16 cellular contexts compared by ENCODE assay signal in the genomic region with DNA sequence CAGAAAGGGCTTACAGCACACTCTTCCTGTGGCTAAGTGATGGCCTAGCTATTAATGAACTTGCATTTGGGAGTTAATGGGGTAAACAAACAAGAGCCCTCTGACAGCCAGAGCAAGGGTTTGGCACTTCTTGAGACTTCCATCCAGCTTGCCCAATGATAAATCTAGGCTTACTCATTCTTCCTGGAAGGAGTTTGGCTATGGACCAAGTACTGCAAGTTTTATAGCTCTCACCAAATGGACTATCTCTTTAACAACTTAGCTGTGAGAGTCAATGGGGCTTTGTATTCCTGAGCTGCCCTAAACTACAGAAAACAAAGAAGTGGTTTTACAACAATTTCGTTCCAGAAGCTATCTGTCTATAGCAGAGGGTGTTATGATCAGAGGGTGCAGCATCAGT. TPM values are rescaled to one million over a fixed set of nuclear protein-coding genes. Genes with fewer than 3 reads are reported as not detected.
DNase-seq lines count a peak whose midpoint lies in the region; ATAC-seq, FAIRE-seq and TF ChIP-seq lines count a peak whose summit lies in the region.
"Had no signal": no experiment of that assay in that cellular context is flagged by ENCODE, and none has a peak within 500 bp of the region (broad histone marks: within the 10 kb centered on the region; RNA-seq: fewer than 3 reads in every experiment).

No MANE protein-coding gene starts in this region.

- H3K4me3 ChIP-seq in astrocyte (ENCODE audit: insufficient read depth, low read depth, low read length) (no peak overlapping the region), hepatocyte (no peak overlapping the region), testis (no peak overlapping the region)
- H3K4me3 ChIP-seq: coronary artery, Peyer's patch had no signal

- H3K27ac ChIP-seq in astrocyte (ENCODE audit: low read depth, low read length) (no peak overlapping the region), hepatocyte (no peak overlapping the region), testis (no peak overlapping the region)
- H3K27ac ChIP-seq: coronary artery had no signal

- H3K27me3 ChIP-seq in astrocyte (ENCODE audit: insufficient read depth, low read length) (no peaks in the 10 kb centered on the region), hepatocyte (no peaks in the 10 kb centered on the region), testis (no peaks in the 10 kb centered on the region)
- H3K27me3 ChIP-seq: Peyer's patch had no signal

- H3K4me1 ChIP-seq in astrocyte (ENCODE audit: insufficient read depth, low read length) (no peaks in the 10 kb centered on the region), hepatocyte (ENCODE audit: insufficient read depth) (no peaks in the 10 kb centered on the region), testis (no peaks in the 10 kb centered on the region)
- H3K4me1 ChIP-seq: Peyer's patch had no signal

- peaks cover 3% of the 10 kb centered on the region for H3K27me3 Mint-ChIP-seq in astrocyte (ENCODE audit: low read depth, unreplicated experiment)
- peaks cover 17% of the 10 kb centered on the region for H3K27me3 Mint-ChIP-seq in chondrocyte (ENCODE audit: low read depth)

- H3K27ac Mint-ChIP-seq in astrocyte (ENCODE audit: unreplicated experiment) (no peak overlapping the region), chondrocyte (ENCODE audit: unreplicated experiment) (no peak overlapping the region)
- H3K27ac Mint-ChIP-seq: activated T-helper 2 cell treated with anti-CD3 and anti-CD28 coated beads, Interferon-gamma antibody, Interleukin-2, Interleukin-4, amounts not matched to agents 10 μg/mL and 5 μg/mL and 100 μg/mL, durations not matched to agents 14 hours and 24 hours and 36 hours; nephron progenitor cell; stimulated activated naive CD8-positive, alpha-beta T cell treated with anti-CD3 and anti-CD28 coated beads, Interleukin-15, amount 100 ng/mL, for 72 hours had no signal

- no peaks in the 10 kb centered on the region for H3K79me2 ChIP-seq in astrocyte (ENCODE audit: insufficient read depth, low read length)
- H3K79me2 ChIP-seq in hepatocyte: no peaks in the 10 kb centered on the region

- intact Hi-C loops in testis (cut with DNase I; ENCODE audit: low total_unique reads): no loop called here

- TF ChIP-seq POLR2A in testis (IDR thresholded peaks at IDR 0.05): no peak

- H3K4me3 Mint-ChIP-seq in astrocyte (ENCODE audit: unreplicated experiment) (no peak overlapping the region), chondrocyte (ENCODE audit: unreplicated experiment) (no peak overlapping the region)
- H3K4me3 Mint-ChIP-seq: nephron progenitor cell; stimulated activated naive CD8-positive, alpha-beta T cell treated with anti-CD3 and anti-CD28 coated beads, Interleukin-15, amount 100 ng/mL, for 72 hours had no signal

- peak; percentile 39 for FAIRE-seq in astrocyte (lab: Jason Lieb, UNC)
- FAIRE-seq: A204.1 had no signal

- H3K4me1 Mint-ChIP-seq in astrocyte (ENCODE audit: low read depth, unreplicated experiment) (no peaks in the 10 kb centered on the region), chondrocyte (ENCODE audit: low read depth) (no peaks in the 10 kb centered on the region)
- H3K4me1 Mint-ChIP-seq: nephron progenitor cell; stimulated activated naive CD8-positive, alpha-beta T cell treated with anti-CD3 and anti-CD28 coated beads, Interleukin-15, amount 100 ng/mL, for 72 hours had no signal

- H3K9me3 ChIP-seq in astrocyte (ENCODE audit: insufficient read depth, low read depth, low read length): peaks cover 2% of the 10 kb centered on the region
- peaks cover 9% of the 10 kb centered on the region for H3K9me3 ChIP-seq in hepatocyte (ENCODE audit: low read depth)
- H3K9me3 ChIP-seq in testis: no peaks in the 10 kb centered on the region

- H3K4me2 ChIP-seq in astrocyte (ENCODE audit: low read length) (no peak overlapping the region), hepatocyte (no peak overlapping the region)

- H2AFZ ChIP-seq in astrocyte (ENCODE audit: low read depth, low read length) (no peak overlapping the region), hepatocyte (no peak overlapping the region)

- no peak for ATAC-seq in HG02678 (IDR thresholded peaks at IDR 0.05; ENCODE audit: unreplicated experiment)
- ATAC-seq: stimulated activated naive CD8-positive, alpha-beta T cell treated with anti-CD3 and anti-CD28 coated beads, Interleukin-15, amount 100 ng/mL, for 72 hours had no signal

- H3K9me3 Mint-ChIP-seq in astrocyte (ENCODE audit: unreplicated experiment) (peaks cover 11% of the 10 kb centered on the region), chondrocyte (ENCODE audit: low read depth) (peaks cover 26% of the 10 kb centered on the region)

- no peak overlapping the region for H3K9ac ChIP-seq in astrocyte (ENCODE audit: low read length)

- H3K36me3 ChIP-seq in astrocyte (ENCODE audit: insufficient read depth, low read length) (no peaks in the 10 kb centered on the region), hepatocyte (replicated peaks; ENCODE audit: insufficient read depth, low read depth) (no peaks in the 10 kb centered on the region), testis (ENCODE audit: low read depth, missing control alignments) (no peaks in the 10 kb centered on the region)
- H3K36me3 ChIP-seq: Peyer's patch had no signal

- 42% methylated on average over 1 of the region's 1 CpG for WGBS in hepatocyte (ENCODE audit: low lambda C conversion rate, missing lambda C conversion rate)
- WGBS in testis, 2 donors: 21 to 60% methylated on average over 1 of the region's 1 CpG

- peak; percentile 16 for DNase-seq in NCI-H2196 (lab: John Stamatoyannopoulos, UW; ENCODE audit: unreplicated experiment)
- no peak for DNase-seq in NCI-H2196 treated with DMSO at 0.1 percent for 48 hours (lab: John Stamatoyannopoulos, UW; ENCODE audit: unreplicated experiment)
- peak; percentile 81 for DNase-seq in astrocyte (ENCODE audit: low read depth)
- DNase-seq in hepatocyte (ENCODE audit: low spot score): peak; percentile 45
- DNase-seq in testis: peak; percentile 29
- DNase-seq in ureter (ENCODE audit: low spot score): no peak
- DNase-seq in chondrocyte (ENCODE audit: low spot score): no peak
- DNase-seq: NCI-H187 treated with DMSO at 0.1 percent for 48 hours; nephron progenitor cell; Peyer's patch; stimulated activated naive CD8-positive, alpha-beta T cell treated with anti-CD3 and anti-CD28 coated beads, Interleukin-15, amount 100 ng/mL, for 72 hours had no signal

- no peaks in the 10 kb centered on the region for H4K20me1 ChIP-seq in astrocyte (ENCODE audit: insufficient read depth, low read length)
- no peaks in the 10 kb centered on the region for H4K20me1 ChIP-seq in hepatocyte (ENCODE audit: insufficient read depth, poor library complexity, severe bottlenecking)

- H3K36me3 Mint-ChIP-seq in astrocyte (ENCODE audit: low read depth, unreplicated experiment) (no peaks in the 10 kb centered on the region), chondrocyte (ENCODE audit: low read depth) (no peaks in the 10 kb centered on the region)

- H3K9me2 ChIP-seq in hepatocyte (replicated peaks; ENCODE audit: insufficient read depth): no peaks in the 10 kb centered on the region

- no peak for TF ChIP-seq CTCF in astrocyte (IDR thresholded peaks at IDR 0.05; ENCODE audit: insufficient read depth, low read depth, low read length)
- TF ChIP-seq CTCF in hepatocyte (IDR thresholded peaks at IDR 0.05; ENCODE audit: poor library complexity): no peak
- no peak for TF ChIP-seq CTCF in testis (IDR thresholded peaks at IDR 0.05)
- TF ChIP-seq CTCF in chondrocyte (IDR thresholded peaks at IDR 0.05): no peak

RNA-seq across cellular contexts. Expression of gene PI3, which starts 16.7 kb away (rescaled TPM):
- total RNA-seq in astrocyte (not detected in 2 replicates), hepatocyte (4.8 and 5.7 TPM in 2 replicates), testis (1 to 10 TPM in 1 of 2 donors, not detected in 1; 1.2 TPM), ureter (1.7 TPM), chondrocyte (not detected in 3 replicates)
- polyA plus RNA-seq in hepatocyte (19.8 and 28.9 TPM in 2 replicates), testis (ENCODE audit: insufficient read depth, low read depth, low replicate concordance) (0.94 TPM)
- total RNA-seq: activated T-helper 2 cell treated with anti-CD3 and anti-CD28 coated beads, Interferon-gamma antibody, Interleukin-2, Interleukin-4, amounts not matched to agents 10 μg/mL and 5 μg/mL and 100 μg/mL, durations not matched to agents 14 hours and 24 hours and 36 hours; G401 had no signal

RNA-seq across cellular contexts. Expression of gene WFDC12, which starts 33.7 kb away (rescaled TPM):
- total RNA-seq in astrocyte (not detected in 2 replicates), hepatocyte (not detected in 2 replicates), testis (not detected), ureter (not detected), chondrocyte (not detected in 3 replicates)
- polyA plus RNA-seq in hepatocyte (not detected in 2 replicates), testis (ENCODE audit: insufficient read depth, low read depth, low replicate concordance) (not detected)
- total RNA-seq: activated T-helper 2 cell treated with anti-CD3 and anti-CD28 coated beads, Interferon-gamma antibody, Interleukin-2, Interleukin-4, amounts not matched to agents 10 μg/mL and 5 μg/mL and 100 μg/mL, durations not matched to agents 14 hours and 24 hours and 36 hours; G401; Peyer's patch had no signal

RNA-seq across cellular contexts. Expression of gene WFDC5, which starts 43.0 kb away (rescaled TPM):
- total RNA-seq in astrocyte (not detected in 2 replicates), hepatocyte (0.47 TPM in 1 of 2 replicates, not detected in the other), testis (1 to 10 TPM in 1 of 2 donors, under 1 TPM in 1; 0.87 to 1.4 TPM), ureter (0.78 TPM), chondrocyte (not detected in 3 replicates)
- polyA plus RNA-seq in hepatocyte (not detected in 2 replicates), testis (ENCODE audit: insufficient read depth, low read depth, low replicate concordance) (2.1 TPM)
- total RNA-seq: activated T-helper 2 cell treated with anti-CD3 and anti-CD28 coated beads, Interferon-gamma antibody, Interleukin-2, Interleukin-4, amounts not matched to agents 10 μg/mL and 5 μg/mL and 100 μg/mL, durations not matched to agents 14 hours and 24 hours and 36 hours; G401; Peyer's patch had no signal

RNA-seq across cellular contexts. Expression of gene SEMG1, which starts 48.9 kb away (rescaled TPM):
- total RNA-seq in astrocyte (not detected in 2 replicates), hepatocyte (not detected in 2 replicates), testis (not detected), ureter (not detected), chondrocyte (not detected in 3 replicates)
- polyA plus RNA-seq in hepatocyte (not detected in 2 replicates), testis (ENCODE audit: insufficient read depth, low read depth, low replicate concordance) (not detected)
- total RNA-seq: activated T-helper 2 cell treated with anti-CD3 and anti-CD28 coated beads, Interferon-gamma antibody, Interleukin-2, Interleukin-4, amounts not matched to agents 10 μg/mL and 5 μg/mL and 100 μg/mL, durations not matched to agents 14 hours and 24 hours and 36 hours; G401; Peyer's patch had no signal

RNA-seq across cellular contexts. Expression of gene KCNS1, which starts 57.0 kb away (rescaled TPM):
- 2.2 and 2.3 TPM in 2 replicates for total RNA-seq in astrocyte
- total RNA-seq in hepatocyte: 0.24 and 0.43 TPM in 2 replicates
- 0.28 and 0.42 TPM in 2 replicates for polyA plus RNA-seq in hepatocyte
- total RNA-seq in testis: 1 to 10 TPM; 4.6 to 7.7 TPM
- 2.1 TPM for polyA plus RNA-seq in testis (ENCODE audit: insufficient read depth, low read depth, low replicate concordance)
- total RNA-seq in ureter: 0.86 TPM
- total RNA-seq in chondrocyte: 0.55 to 1.1 TPM (median 0.59 TPM) in 3 replicates
- total RNA-seq: G401 had no signal

Comparison
In these comparisons a context has a peak if more than half of its experiments do, and no peak if none do; other contexts are left out.
1. DNase-seq: peak in NCI-H2196 (single experiment), astrocyte (single experiment), hepatocyte (single experiment) and testis (single experiment); none in NCI-H2196 treated with DMSO at 0.1 percent for 48 hours (single experiment), ureter (single experiment) and chondrocyte (single experiment).